13 cellular contexts compared by ENCODE assay signal in genomic region chr20:370977-371754, GRCh38. TPM values are rescaled to one million over a fixed set of nuclear protein-coding genes. Genes with fewer than 3 reads are reported as not detected.
A peak's percentile ranks its signal among the peaks of the same experiment; 100 is the strongest.
DNase-seq lines count a peak whose midpoint lies in the region; ATAC-seq and TF ChIP-seq lines count a peak whose summit lies in the region.
"Had no signal": no experiment of that assay in that cellular context is flagged by ENCODE, and none has a peak within 500 bp of the region (broad histone marks: within the 10 kb centered on the region; RNA-seq: fewer than 3 reads in every experiment).

No MANE protein-coding gene starts in this region.

- H3K4me2 ChIP-seq in parathyroid adenoma (ENCODE audit: low read length) (no peak overlapping the region), mesendoderm (ENCODE audit: low read length) (no peak overlapping the region)

- no peaks in the 10 kb centered on the region for H3K79me2 ChIP-seq in parathyroid adenoma
- H3K79me2 ChIP-seq in mesendoderm (ENCODE audit: control insufficient read depth, insufficient read depth, low read length) = no peaks in the 10 kb centered on the region

- H2AFZ ChIP-seq in parathyroid adenoma = peak overlapping the region; percentile 54

- H2BK5ac ChIP-seq in mesendoderm (ENCODE audit: low read length) = no peak overlapping the region

- peak overlapping the region; percentile 97 for H3K27ac ChIP-seq in C4-2B
- H3K27ac ChIP-seq in epithelial cell of prostate = peak overlapping the region; percentile 100
- peak overlapping the region; percentile 64 for H3K27ac ChIP-seq in parathyroid adenoma
- no peak overlapping the region for H3K27ac ChIP-seq in mesendoderm (ENCODE audit: low read depth, low read length)
- H3K27ac ChIP-seq: SJSA1 had no signal

- H3K4ac ChIP-seq in mesendoderm (ENCODE audit: low read depth, low read length) = no peak overlapping the region

- H3K23ac ChIP-seq in mesendoderm (ENCODE audit: low read length) = no peak overlapping the region

- no CpG with 5 or more reads among the region's 7 CpGs for WGBS in mesendoderm (ENCODE audit: extremely low coverage, insufficient coverage, low lambda C conversion rate)

- no peak overlapping the region for H3K9ac ChIP-seq in parathyroid adenoma
- H3K9ac ChIP-seq in mesendoderm (ENCODE audit: low read length) = no peak overlapping the region

- H4K8ac ChIP-seq in mesendoderm (ENCODE audit: low read depth, low read length) = no peak overlapping the region

- H3K4me3 ChIP-seq in NB4 (ENCODE audit: low read depth, low read length) (no peak overlapping the region), parathyroid adenoma (ENCODE audit: low read depth, low read length) (no peak overlapping the region), mesendoderm (ENCODE audit: low read length) (no peak overlapping the region)
- H3K4me3 ChIP-seq: SJSA1, transverse colon had no signal

- no peaks in the 10 kb centered on the region for H3K9me3 ChIP-seq in parathyroid adenoma (ENCODE audit: control insufficient read depth, low read length)
- H3K9me3 ChIP-seq: SJSA1, transverse colon had no signal

- H4K5ac ChIP-seq in mesendoderm (ENCODE audit: low read length) = no peak overlapping the region

- H2AK5ac ChIP-seq in mesendoderm (ENCODE audit: low read length) = no peak overlapping the region

- no peak for TF ChIP-seq POLR2A in NB4 (IDR thresholded peaks at IDR 0.05; ENCODE audit: extremely low read depth, insufficient read length)

- DNase-seq in NB4 (ENCODE audit: low read depth) (peak; percentile 36), epithelial cell of prostate (ENCODE audit: low read depth, low spot score) (no peak), mesendoderm (no peak), NCI-H446 (lab: John Stamatoyannopoulos, UW) (no peak), NCI-H1092 (lab: John Stamatoyannopoulos, UW) (no peak)
- DNase-seq: activated CD4-positive, alpha-beta T cell treated with anti-CD3 and anti-CD28 coated beads for 1 hour; activated effector memory CD4-positive, alpha-beta T cell treated with anti-CD3 and anti-CD28 coated beads, Interleukin-2, amount 50 U/mL, for 16 hours; CD4-positive, alpha-beta memory T cell had no signal

- H3K4me1 ChIP-seq in parathyroid adenoma = peaks cover 10% of the 10 kb centered on the region
- H3K4me1 ChIP-seq in mesendoderm (ENCODE audit: control insufficient read depth, low read depth, low read length) = no peaks in the 10 kb centered on the region

- H3K36me3 ChIP-seq in parathyroid adenoma (ENCODE audit: control insufficient read depth, insufficient read depth, low read length) (no peaks in the 10 kb centered on the region), mesendoderm (ENCODE audit: control insufficient read depth, insufficient read depth, low read length) (no peaks in the 10 kb centered on the region)
- H3K36me3 ChIP-seq: SJSA1, transverse colon had no signal

- H3K79me1 ChIP-seq in mesendoderm (ENCODE audit: low read length) = no peaks in the 10 kb centered on the region

- H3K27me3 ChIP-seq in parathyroid adenoma (ENCODE audit: control insufficient read depth, insufficient read depth, low read length) = no peaks in the 10 kb centered on the region
- no peaks in the 10 kb centered on the region for H3K27me3 ChIP-seq in mesendoderm (ENCODE audit: insufficient read depth, low read length, poor library complexity)
- H3K27me3 ChIP-seq: SJSA1, transverse colon had no signal

- TF ChIP-seq CTCF in C4-2B (conservative IDR thresholded peaks at IDR 0.05) (no peak), NB4 (IDR thresholded peaks at IDR 0.05; ENCODE audit: low read depth, low read length) (no peak), parathyroid adenoma (IDR thresholded peaks at IDR 0.05) (no peak)

- no peak overlapping the region for H3K56ac ChIP-seq in mesendoderm (ENCODE audit: low read length)

- H2BK120ac ChIP-seq in mesendoderm (ENCODE audit: low read depth, low read length) = no peak overlapping the region

- no peak overlapping the region for H2BK15ac ChIP-seq in mesendoderm (replicated peaks; ENCODE audit: low read depth)

- H3K18ac ChIP-seq in mesendoderm (ENCODE audit: low read length) = no peak overlapping the region

- no peak for ATAC-seq in GM21526 (IDR thresholded peaks at IDR 0.05; ENCODE audit: low FRiP score, unreplicated experiment)

RNA-seq across cellular contexts. Expression of gene TRIB3, which starts 9.4 kb away (rescaled TPM):
- 9.3 TPM for polyA plus RNA-seq in mesendoderm (2013, experiment 1 of 2)
- polyA plus RNA-seq in mesendoderm (2013, experiment 2 of 2) = 10.0 TPM

RNA-seq across cellular contexts. Expression of gene NRSN2, which starts 24.3 kb away (rescaled TPM):
- polyA plus RNA-seq in mesendoderm (2013, experiment 1 of 2) = 10.5 TPM
- polyA plus RNA-seq in mesendoderm (2013, experiment 2 of 2) = 10.6 TPM

RNA-seq across cellular contexts. Expression of gene RBCK1, which starts 36.9 kb away (rescaled TPM):
- polyA plus RNA-seq in mesendoderm (2013, experiment 1 of 2) = 38.6 TPM
- polyA plus RNA-seq in mesendoderm (2013, experiment 2 of 2) = 36.6 TPM

RNA-seq across cellular contexts. Expression of gene SOX12, which starts 45.8 kb away (rescaled TPM):
- polyA plus RNA-seq in mesendoderm (2013, experiment 1 of 2) = 15.5 TPM
- 15.5 TPM for polyA plus RNA-seq in mesendoderm (2013, experiment 2 of 2)
